Comparison of ENCODE assay signal across 1 cellular context in genomic region chr12:2693204-2693860, GRCh38.
TF ChIP-seq lines count a peak whose summit lies in the region.

No MANE protein-coding gene starts in this region.

TF ChIP-seq in WTC11, 78 proteins besides CTCF, POLR2A, EP300 and RAD21 (continued from another document):
- TF ChIP-seq, protein P1, sequence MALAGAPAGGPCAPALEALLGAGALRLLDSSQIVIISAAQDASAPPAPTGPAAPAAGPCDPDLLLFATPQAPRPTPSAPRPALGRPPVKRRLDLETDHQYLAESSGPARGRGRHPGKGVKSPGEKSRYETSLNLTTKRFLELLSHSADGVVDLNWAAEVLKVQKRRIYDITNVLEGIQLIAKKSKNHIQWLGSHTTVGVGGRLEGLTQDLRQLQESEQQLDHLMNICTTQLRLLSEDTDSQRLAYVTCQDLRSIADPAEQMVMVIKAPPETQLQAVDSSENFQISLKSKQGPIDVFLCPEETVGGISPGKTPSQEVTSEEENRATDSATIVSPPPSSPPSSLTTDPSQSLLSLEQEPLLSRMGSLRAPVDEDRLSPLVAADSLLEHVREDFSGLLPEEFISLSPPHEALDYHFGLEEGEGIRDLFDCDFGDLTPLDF (CRISPR knock-in tag; IDR thresholded peaks at IDR 0.05), result no peak
- TF ChIP-seq ESRRA (CRISPR knock-in tag; IDR thresholded peaks at IDR 0.05; ENCODE audit: borderline replicate concordance) (no peak), SP1 (CRISPR knock-in tag; conservative IDR thresholded peaks at IDR 0.05) (no peak)
